19 cellular contexts compared by ENCODE assay signal in genomic region chr7:2953099-2953498, GRCh38.
DNase-seq lines count a peak whose midpoint lies in the region; ATAC-seq and TF ChIP-seq lines count a peak whose summit lies in the region.
"Had no signal": no experiment of that assay in that cellular context is flagged by ENCODE, and none has a peak within 500 bp of the region (broad histone marks: within the 10 kb centered on the region; RNA-seq: fewer than 3 reads in every experiment).

No MANE protein-coding gene starts in this region.

- no peaks in the 10 kb centered on the region for H3K4me1 ChIP-seq in breast epithelium
- H3K4me1 ChIP-seq: ascending aorta, parathyroid adenoma, tibial nerve had no signal

- no peaks in the 10 kb centered on the region for H3K27me3 Mint-ChIP-seq in MCF 10A (ENCODE audit: insufficient read depth, unreplicated experiment)
- H3K27me3 Mint-ChIP-seq in natural killer cell treated with Interleukin-12 subunit alpha and Interleukin-12 subunit beta and Interleukin-15 and Interleukin-18, amount 100 ng/mL, for 72 hours: no peaks in the 10 kb centered on the region

- H3K27ac Mint-ChIP-seq in MCF 10A (ENCODE audit: low read depth, unreplicated experiment): no peak overlapping the region
- peak overlapping the region; percentile 73 to 96 for H3K27ac Mint-ChIP-seq in natural killer cell treated with Interleukin-12 subunit alpha and Interleukin-12 subunit beta and Interleukin-15 and Interleukin-18, amount 100 ng/mL, for 72 hours
- H3K27ac Mint-ChIP-seq: endodermal cell had no signal

- intact Hi-C loops in MCF 10A (cut with micrococcal nuclease): no loop called here
- intact Hi-C loops in breast epithelium (cut with DNase I; ENCODE audit: low total_unique reads): no loop called here

- H3K9me3 ChIP-seq in breast epithelium: no peaks in the 10 kb centered on the region

- ATAC-seq in natural killer cell treated with Interleukin-12 subunit alpha and Interleukin-12 subunit beta and Interleukin-15 and Interleukin-18, amount 100 ng/mL, for 72 hours: no peak
- ATAC-seq in HG03045 (IDR thresholded peaks at IDR 0.05; ENCODE audit: unreplicated experiment): no peak
- ATAC-seq in GM18861 (IDR thresholded peaks at IDR 0.05; ENCODE audit: unreplicated experiment): no peak

- H3K27me3 ChIP-seq in breast epithelium: no peaks in the 10 kb centered on the region
- H3K27me3 ChIP-seq: ascending aorta, tibial nerve had no signal

- H3K9me3 Mint-ChIP-seq in MCF 10A (ENCODE audit: unreplicated experiment): peaks cover 8% of the 10 kb centered on the region
- H3K9me3 Mint-ChIP-seq in natural killer cell treated with Interleukin-12 subunit alpha and Interleukin-12 subunit beta and Interleukin-15 and Interleukin-18, amount 100 ng/mL, for 72 hours: no peaks in the 10 kb centered on the region

- DNase-seq in MCF 10A (ENCODE audit: unreplicated experiment) (peak; percentile 54), breast epithelium (ENCODE audit: low spot score in 2 of 2) (no peak), RPMI7951 (ENCODE audit: low read depth) (peak; percentile 25), dermis blood vessel endothelial cell (peak; percentile 2), erythroblast (lab: John Stamatoyannopoulos, UW) (no peak)
- no peak for DNase-seq in natural killer cell treated with Interleukin-12 subunit alpha and Interleukin-12 subunit beta and Interleukin-15 and Interleukin-18, amount 100 ng/mL, for 72 hours (ENCODE audit: low spot score)
- DNase-seq: activated gamma-delta T cell treated with Interleukin-2 at 50 U/mL for 16 hours; COR-L47; kidney glomerular epithelial cell; NCI-H526 treated with DMSO at 0.1 percent for 48 hours; SIG-M5; stimulated activated naive CD4-positive, alpha-beta T cell had no signal

- no peaks in the 10 kb centered on the region for H3K36me3 Mint-ChIP-seq in MCF 10A (ENCODE audit: insufficient read depth, unreplicated experiment)
- peaks cover 36% of the 10 kb centered on the region for H3K36me3 Mint-ChIP-seq in natural killer cell treated with Interleukin-12 subunit alpha and Interleukin-12 subunit beta and Interleukin-15 and Interleukin-18, amount 100 ng/mL, for 72 hours

- POLR2A ChIA-PET in MCF 10A (lab: Yijun Ruan, JAX): interaction anchor here (0.5 to 1.2 kb wide), 3 partner anchors 11 to 13 kb away, joined by 3 read pairs; no protein-coding TSS in a partner anchor

- TF ChIP-seq CTCF in MCF 10A (IDR thresholded peaks at IDR 0.05; ENCODE audit: unreplicated experiment): no peak
- TF ChIP-seq CTCF in breast epithelium (IDR thresholded peaks at IDR 0.05): no peak

- peaks cover 5% of the 10 kb centered on the region for H3K4me1 Mint-ChIP-seq in MCF 10A (ENCODE audit: insufficient read depth, unreplicated experiment)
- peaks cover 76 to 84% of the 10 kb centered on the region in 2 donors for H3K4me1 Mint-ChIP-seq in natural killer cell treated with Interleukin-12 subunit alpha and Interleukin-12 subunit beta and Interleukin-15 and Interleukin-18, amount 100 ng/mL, for 72 hours (ENCODE audit: low read depth in 2 of 2)
- H3K4me1 Mint-ChIP-seq: endodermal cell had no signal

- no TSS peak for BruUV-seq in MCF 10A (replicated peaks; lab: Mats Ljungman, UMichigan)

- CTCF ChIA-PET in MCF 10A (lab: Yijun Ruan, JAX): interaction anchor here (1.3 kb wide), 1 partner anchor 19 kb away, joined by 4 read pairs; no protein-coding TSS in a partner anchor

- no peaks in the 10 kb centered on the region for H3K36me3 ChIP-seq in breast epithelium
- H3K36me3 ChIP-seq: ascending aorta, tibial nerve, WERI-Rb-1 had no signal

- TF ChIP-seq POLR2A in breast epithelium (IDR thresholded peaks at IDR 0.05) (no peak), erythroblast (IDR thresholded peaks at IDR 0.05; ENCODE audit: low read length) (no peak)

- H3K4me3 ChIP-seq in breast epithelium: no peak overlapping the region
- H3K4me3 ChIP-seq: ascending aorta, tibial nerve had no signal

- no peak overlapping the region for H3K4me3 Mint-ChIP-seq in MCF 10A (ENCODE audit: unreplicated experiment)
- peak overlapping the region; percentile 70 for H3K4me3 Mint-ChIP-seq in natural killer cell treated with Interleukin-12 subunit alpha and Interleukin-12 subunit beta and Interleukin-15 and Interleukin-18, amount 100 ng/mL, for 72 hours
- H3K4me3 Mint-ChIP-seq: endodermal cell had no signal

- H3K27ac ChIP-seq in breast epithelium: no peak overlapping the region
- H3K27ac ChIP-seq: ascending aorta, parathyroid adenoma, tibial nerve had no signal

Comparison
In these comparisons a context has a peak if more than half of its experiments do, and no peak if none do; other contexts are left out.
1. DNase-seq: peak in MCF 10A (single experiment), RPMI7951 (single experiment) and dermis blood vessel endothelial cell (single experiment); none in breast epithelium (0 of 2), natural killer cell treated with Interleukin-12 subunit alpha and Interleukin-12 subunit beta and Interleukin-15 and Interleukin-18, amount 100 ng/mL, for 72 hours (single experiment) and erythroblast (0 of 2).